In the genomic region with DNA sequence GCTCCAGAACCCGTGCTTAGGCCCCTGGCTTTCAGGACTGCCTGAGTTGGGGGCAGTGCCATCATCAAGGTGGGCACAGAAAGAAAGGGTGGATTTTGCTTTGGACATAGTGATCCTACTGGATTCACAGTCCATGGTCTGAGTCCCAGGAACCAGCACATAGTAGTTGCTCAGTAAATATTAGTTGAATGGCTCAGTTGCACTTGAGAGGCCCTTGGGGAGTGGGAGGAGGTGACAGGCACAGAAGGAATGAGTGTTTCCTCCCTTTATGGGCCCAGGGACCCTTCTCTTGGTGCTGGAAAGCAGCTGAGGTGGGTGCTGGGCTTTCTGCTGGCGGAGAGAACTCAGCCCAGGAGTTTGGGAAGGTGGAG, we compare ENCODE assay signal across 14 cellular contexts. TPM values are rescaled to one million over a fixed set of nuclear protein-coding genes. Genes with fewer than 3 reads are reported as not detected.
DNase-seq lines count a peak whose midpoint lies in the region; ATAC-seq, FAIRE-seq and TF ChIP-seq lines count a peak whose summit lies in the region.
"Had no signal": no experiment of that assay in that cellular context is flagged by ENCODE, and none has a peak within 500 bp of the region (broad histone marks: within the 10 kb centered on the region; RNA-seq: fewer than 3 reads in every experiment).

No MANE protein-coding gene starts in this region.

- no peak; a peak in 1 of 4 replicates for TF ChIP-seq POLR2A in HepG2 (IDR thresholded peaks at IDR 0.05; ENCODE audit: insufficient read depth in 1 of 2, low read depth in 2 of 2, low read length in 2 of 2)

- peak overlapping the region; percentile 95 for H3K27ac Mint-ChIP-seq in stimulated activated memory B cell treated with anti-CD40 and anti-IgM and Interleukin-4, amounts not matched to agents 10 μg/mL and 1 μg/mL and 100 μg/mL, for 72 hours
- H3K27ac Mint-ChIP-seq: activated CD8-positive, alpha-beta T cell treated with anti-CD3 and anti-CD28 coated beads, Interleukin-2, amount 10 ng/mL, durations not matched to agents 7 days and 5 days; T-helper 1 cell treated with Interleukin-12 subunit alpha and Interleukin-12 subunit beta and Interleukin-4 antibody, amounts not matched to agents 30 μg/mL and 1 μg/mL, for 36 hours had no signal

- DNase-seq in WERI-Rb-1 (no peak), HepG2 (ENCODE audit: low spot score) (no peak), DMS53 (lab: John Stamatoyannopoulos, UW) (no peak)
- no peak for DNase-seq in stimulated activated naive CD4-positive, alpha-beta T cell treated with Interleukin-2 at 50 U/mL for 16 hours (lab: John Stamatoyannopoulos, UW)
- DNase-seq: activated CD8-positive, alpha-beta T cell treated with anti-CD3 and anti-CD28 coated beads, Interleukin-2, amount 10 ng/mL, durations not matched to agents 7 days and 5 days; COR-L47; midbrain; NCI-H82 had no signal

- ATAC-seq in GM19455 (IDR thresholded peaks at IDR 0.05; ENCODE audit: unreplicated experiment) (peak; percentile 10), HepG2 (no peak), HG03135 (IDR thresholded peaks at IDR 0.05; ENCODE audit: unreplicated experiment) (no peak), HG02970 (IDR thresholded peaks at IDR 0.05; ENCODE audit: low FRiP score, unreplicated experiment) (no peak)
- no peak for ATAC-seq in stimulated activated memory B cell treated with anti-CD40 and anti-IgM and Interleukin-4, amounts not matched to agents 10 μg/mL and 1 μg/mL and 100 μg/mL, for 72 hours
- ATAC-seq: activated CD8-positive, alpha-beta T cell treated with anti-CD3 and anti-CD28 coated beads, Interleukin-2, amount 10 ng/mL, durations not matched to agents 7 days and 5 days had no signal

- 100% methylated on average over 1 of the region's 2 CpGs for WGBS in HepG2 (ENCODE audit: low lambda C conversion rate)

- peak overlapping the region; percentile 39; the same call in 1 of the 2 replicates for H3K27ac ChIP-seq in WERI-Rb-1
- H3K27ac ChIP-seq in HepG2 (ENCODE audit: extremely low read length, insufficient read depth, low read length), result peak overlapping the region; percentile 52

- no peak for TF ChIP-seq RAD21 in HepG2 (CRISPR knock-in tag; IDR thresholded peaks at IDR 0.05)

- H3K4me1 ChIP-seq in HepG2 (ENCODE audit: insufficient read depth, low read length), result peaks cover 88% of the 10 kb centered on the region

- peaks cover 25% of the 10 kb centered on the region for H3K79me2 ChIP-seq in HepG2 (ENCODE audit: insufficient read depth, low read length)

- intact Hi-C loops in HepG2 (cut with micrococcal nuclease; ENCODE audit: unreplicated experiment), result loop anchor here (1.0 kb wide), 1 partner anchor 32 kb away; no protein-coding TSS in a partner anchor

- no TSS peak for BruUV-seq in HepG2 (replicated peaks; lab: Mats Ljungman, UMichigan)

- no peak for TF ChIP-seq CTCF in WERI-Rb-1 (IDR thresholded peaks at IDR 0.05; ENCODE audit: low read depth, low read length)
- no peak for TF ChIP-seq CTCF in HepG2 (CRISPR knock-in tag; IDR thresholded peaks at IDR 0.05)

- H4K20me1 ChIP-seq in HepG2 (ENCODE audit: insufficient read depth, low read length), result no peaks in the 10 kb centered on the region; the same call in 1 of the 2 replicates

- H2AFZ ChIP-seq in HepG2 (ENCODE audit: low read length), result no peak overlapping the region

- H3K27me3 ChIP-seq in WERI-Rb-1 (ENCODE audit: insufficient read depth, low read depth, severe bottlenecking) (no peaks in the 10 kb centered on the region), HepG2 (ENCODE audit: control insufficient read depth in 1 of 2, insufficient read depth in 2 of 2, low read length in 2 of 2) (no peaks in the 10 kb centered on the region)

- peak overlapping the region; percentile 25 for H3K4me3 Mint-ChIP-seq in stimulated activated memory B cell treated with anti-CD40 and anti-IgM and Interleukin-4, amounts not matched to agents 10 μg/mL and 1 μg/mL and 100 μg/mL, for 72 hours
- H3K4me3 Mint-ChIP-seq: activated CD8-positive, alpha-beta T cell treated with anti-CD3 and anti-CD28 coated beads, Interleukin-2, amount 10 ng/mL, durations not matched to agents 7 days and 5 days; T-helper 1 cell treated with Interleukin-12 subunit alpha and Interleukin-12 subunit beta and Interleukin-4 antibody, amounts not matched to agents 30 μg/mL and 1 μg/mL, for 36 hours had no signal

- H3K4me3 ChIP-seq in WERI-Rb-1 (ENCODE audit: low read depth, low read length), result no peak overlapping the region
- H3K4me3 ChIP-seq in HepG2 (replicated peaks in 1 of 3; ENCODE audit: insufficient read depth in 1 of 3, low read depth in 2 of 3, low read length in 3 of 3), result no peak overlapping the region

- TF ChIP-seq EP300 in HepG2 (IDR thresholded peaks at IDR 0.05; ENCODE audit: low read depth in 2 of 2, low read length in 2 of 2), result no peak
- TF ChIP-seq EP300 in HepG2 (CRISPR knock-in tag; IDR thresholded peaks at IDR 0.05; ENCODE audit: borderline replicate concordance), result 0 out of 2 replicates have a peak, but pooled peaks have one; percentile 7

- no peaks in the 10 kb centered on the region for H3K9me3 Mint-ChIP-seq in stimulated activated memory B cell treated with anti-CD40 and anti-IgM and Interleukin-4, amounts not matched to agents 10 μg/mL and 1 μg/mL and 100 μg/mL, for 72 hours
- H3K9me3 Mint-ChIP-seq: T-helper 1 cell treated with Interleukin-12 subunit alpha and Interleukin-12 subunit beta and Interleukin-4 antibody, amounts not matched to agents 30 μg/mL and 1 μg/mL, for 36 hours had no signal

- POLR2A ChIA-PET in HepG2 (lab: Yijun Ruan, JAX), result interaction anchor here (2.6 to 10.1 kb wide), 3 partner anchors 9 to 17 kb away, joined by 10 to 205 read pairs (median 35); partner anchors contain the start of gene ARHGEF17

- H3K4me1 Mint-ChIP-seq in stimulated activated memory B cell treated with anti-CD40 and anti-IgM and Interleukin-4, amounts not matched to agents 10 μg/mL and 1 μg/mL and 100 μg/mL, for 72 hours, result peaks cover 84% of the 10 kb centered on the region

- H3K4me2 ChIP-seq in HepG2 (ENCODE audit: low read depth, low read length), result peak overlapping the region; percentile 32; the same call in 1 of the 2 replicates

- in situ Hi-C loops in HepG2 (cut with HindIII; ENCODE audit: extremely low pct_ligation_motif_present, low pct_unique_long_range_greater_than_20kb), result no loop called here

- no peaks in the 10 kb centered on the region for H3K27me3 Mint-ChIP-seq in stimulated activated memory B cell treated with anti-CD40 and anti-IgM and Interleukin-4, amounts not matched to agents 10 μg/mL and 1 μg/mL and 100 μg/mL, for 72 hours

- no peak for FAIRE-seq in HepG2 (lab: Jason Lieb, UNC)

- H3K9me3 ChIP-seq in WERI-Rb-1 (ENCODE audit: severe bottlenecking) (no peaks in the 10 kb centered on the region), HepG2 (ENCODE audit: low read length) (no peaks in the 10 kb centered on the region)

- no peak overlapping the region; the same call in 1 of the 2 replicates for H3K9ac ChIP-seq in HepG2 (ENCODE audit: insufficient read depth, low read depth, low read length)

- CTCF ChIA-PET in HepG2 (lab: Yijun Ruan, JAX; ENCODE audit: low intra/inter-chr PET ratio, low total read pairs), result no interaction called here

- peaks cover 45% of the 10 kb centered on the region for H3K36me3 Mint-ChIP-seq in stimulated activated memory B cell treated with anti-CD40 and anti-IgM and Interleukin-4, amounts not matched to agents 10 μg/mL and 1 μg/mL and 100 μg/mL, for 72 hours

- H3K36me3 ChIP-seq in WERI-Rb-1 (no peaks in the 10 kb centered on the region; the same call in 1 of the 2 replicates), HepG2 (replicated peaks in 1 of 2; ENCODE audit: control insufficient read depth in 1 of 2, insufficient read depth in 2 of 2, low read length in 2 of 2) (peaks cover 5 to 19% of the 10 kb centered on the region in 2 experiments; a peak in 4 of 5 replicates)

RNA-seq across cellular contexts. Expression of gene ARHGEF17, which starts 16.6 kb away (rescaled TPM):
- total RNA-seq in HepG2 (2016; rRNA removed; fragmentation: Illumina TruSeq; extraction: Trizol), result 5.7 and 10.7 TPM in 2 replicates
- total RNA-seq in HepG2 (2016; cell fraction: cytosol; rRNA removed; fragmentation: Illumina TruSeq; extraction: Trizol; ENCODE audit: low read depth), result 4.6 and 5.1 TPM in 2 replicates
- total RNA-seq in HepG2 (2016; cell fraction: insoluble cytoplasmic fraction; rRNA removed; fragmentation: Illumina TruSeq; extraction: Trizol), result 3.7 and 12.1 TPM in 2 replicates
- total RNA-seq in HepG2 (2016; cell fraction: membrane; rRNA removed; fragmentation: Illumina TruSeq; extraction: Trizol), result 3.3 and 3.8 TPM in 2 replicates
- 20.3 and 20.6 TPM in 2 replicates for total RNA-seq in HepG2 (2016; cell fraction: nucleus; rRNA removed; fragmentation: Illumina TruSeq; extraction: Trizol)
- polyA plus RNA-seq in HepG2 (2011; rRNA removed), result 28.8 and 37.7 TPM in 2 replicates
- 7.4 and 13.6 TPM in 2 replicates for polyA plus RNA-seq in HepG2 (2011; cell fraction: cytosol; rRNA removed)
- polyA plus RNA-seq in HepG2 (2011; cell fraction: nucleus; rRNA removed), result 250 and 318 TPM in 2 replicates
- polyA plus RNA-seq in HepG2 (2012), result 17.9 and 20.3 TPM in 2 replicates
- 0.35 and 0.64 TPM in 2 replicates for polyA plus RNA-seq in HepG2 (2016; cell fraction: cytosol; fragmentation: Illumina TruSeq; extraction: Trizol; ENCODE audit: low read depth)
- 5.4 and 7.1 TPM in 2 replicates for polyA plus RNA-seq in HepG2 (2016; cell fraction: insoluble cytoplasmic fraction; fragmentation: Illumina TruSeq; extraction: Trizol; ENCODE audit: low read depth)
- 0.76 and 0.94 TPM in 2 replicates for polyA plus RNA-seq in HepG2 (2016; cell fraction: membrane; fragmentation: Illumina TruSeq; extraction: Trizol; ENCODE audit: low read depth)
- 83.1 and 89.4 TPM in 2 replicates for polyA plus RNA-seq in HepG2 (2016; cell fraction: nucleus; fragmentation: Illumina TruSeq; extraction: Trizol; ENCODE audit: insufficient read depth, low read depth)
- 41.7 and 126 TPM in 2 replicates for polyA minus RNA-seq in HepG2 (2011; rRNA and poly(A)+ RNA removed; ENCODE audit: low replicate concordance)
- polyA minus RNA-seq in HepG2 (2011; cell fraction: cytosol; rRNA and poly(A)+ RNA removed), result 13.5 and 20.6 TPM in 2 replicates
- polyA minus RNA-seq in HepG2 (2011; cell fraction: nucleus; rRNA and poly(A)+ RNA removed), result 85.9 and 99.9 TPM in 2 replicates

RNA-seq across cellular contexts. Expression of gene RELT, which starts 51.5 kb away (rescaled TPM):
- total RNA-seq in HepG2 (2016; rRNA removed; fragmentation: Illumina TruSeq; extraction: Trizol), result 1.6 and 4.7 TPM in 2 replicates
- total RNA-seq in HepG2 (2016; cell fraction: cytosol; rRNA removed; fragmentation: Illumina TruSeq; extraction: Trizol; ENCODE audit: low read depth), result 2.8 and 3.4 TPM in 2 replicates
- 1.8 and 4.7 TPM in 2 replicates for total RNA-seq in HepG2 (2016; cell fraction: insoluble cytoplasmic fraction; rRNA removed; fragmentation: Illumina TruSeq; extraction: Trizol)
- 4.0 and 4.2 TPM in 2 replicates for total RNA-seq in HepG2 (2016; cell fraction: membrane; rRNA removed; fragmentation: Illumina TruSeq; extraction: Trizol)
- 5.4 TPM in 2 replicates for total RNA-seq in HepG2 (2016; cell fraction: nucleus; rRNA removed; fragmentation: Illumina TruSeq; extraction: Trizol)
- 2.5 and 3.5 TPM in 2 replicates for polyA plus RNA-seq in HepG2 (2011; rRNA removed)
- 2.1 and 3.1 TPM in 2 replicates for polyA plus RNA-seq in HepG2 (2011; cell fraction: cytosol; rRNA removed)
- 12.5 and 18.1 TPM in 2 replicates for polyA plus RNA-seq in HepG2 (2011; cell fraction: nucleus; rRNA removed)
- 1.0 and 2.7 TPM in 2 replicates for polyA plus RNA-seq in HepG2 (2012)
- polyA plus RNA-seq in HepG2 (2016; cell fraction: cytosol; fragmentation: Illumina TruSeq; extraction: Trizol; ENCODE audit: low read depth), result 0.36 and 0.55 TPM in 2 replicates
- 1.4 TPM in 2 replicates for polyA plus RNA-seq in HepG2 (2016; cell fraction: insoluble cytoplasmic fraction; fragmentation: Illumina TruSeq; extraction: Trizol; ENCODE audit: low read depth)
- 0.68 and 0.80 TPM in 2 replicates for polyA plus RNA-seq in HepG2 (2016; cell fraction: membrane; fragmentation: Illumina TruSeq; extraction: Trizol; ENCODE audit: low read depth)
- 14.8 and 15.4 TPM in 2 replicates for polyA plus RNA-seq in HepG2 (2016; cell fraction: nucleus; fragmentation: Illumina TruSeq; extraction: Trizol; ENCODE audit: insufficient read depth, low read depth)
- 7.0 and 19.1 TPM in 2 replicates for polyA minus RNA-seq in HepG2 (2011; rRNA and poly(A)+ RNA removed; ENCODE audit: low replicate concordance)
- 1.7 and 2.0 TPM in 2 replicates for polyA minus RNA-seq in HepG2 (2011; cell fraction: cytosol; rRNA and poly(A)+ RNA removed)
- 5.2 and 7.6 TPM in 2 replicates for polyA minus RNA-seq in HepG2 (2011; cell fraction: nucleus; rRNA and poly(A)+ RNA removed)

RNA-seq across cellular contexts. Expression of gene P2RY6, which starts 52.5 kb away (rescaled TPM):
- 0.11 and 0.29 TPM in 2 replicates for total RNA-seq in HepG2 (2016; rRNA removed; fragmentation: Illumina TruSeq; extraction: Trizol)
- 0.10 TPM in 1 of 2 replicates, not detected in the other for total RNA-seq in HepG2 (2016; cell fraction: cytosol; rRNA removed; fragmentation: Illumina TruSeq; extraction: Trizol; ENCODE audit: low read depth)
- total RNA-seq in HepG2 (2016; cell fraction: insoluble cytoplasmic fraction; rRNA removed; fragmentation: Illumina TruSeq; extraction: Trizol), result 0.13 and 0.27 TPM in 2 replicates
- not detected in 2 replicates for total RNA-seq in HepG2 (2016; cell fraction: membrane; rRNA removed; fragmentation: Illumina TruSeq; extraction: Trizol)
- not detected in 2 replicates for total RNA-seq in HepG2 (2016; cell fraction: nucleus; rRNA removed; fragmentation: Illumina TruSeq; extraction: Trizol)
- polyA plus RNA-seq in HepG2 (2011; rRNA removed), result 0.09 and 0.29 TPM in 2 replicates
- polyA plus RNA-seq in HepG2 (2011; cell fraction: cytosol; rRNA removed), result 0.10 and 0.12 TPM in 2 replicates
- 0.05 and 0.35 TPM in 2 replicates for polyA plus RNA-seq in HepG2 (2011; cell fraction: nucleus; rRNA removed)
- polyA plus RNA-seq in HepG2 (2012), result 0.24 TPM in 1 of 2 replicates, not detected in the other
- 0.05 and 0.06 TPM in 2 replicates for polyA plus RNA-seq in HepG2 (2016; cell fraction: cytosol; fragmentation: Illumina TruSeq; extraction: Trizol; ENCODE audit: low read depth)
- polyA plus RNA-seq in HepG2 (2016; cell fraction: insoluble cytoplasmic fraction; fragmentation: Illumina TruSeq; extraction: Trizol; ENCODE audit: low read depth), result 0.10 and 0.20 TPM in 2 replicates
- polyA plus RNA-seq in HepG2 (2016; cell fraction: membrane; fragmentation: Illumina TruSeq; extraction: Trizol; ENCODE audit: low read depth), result 0.10 and 0.17 TPM in 2 replicates
- 0.36 and 0.41 TPM in 2 replicates for polyA plus RNA-seq in HepG2 (2016; cell fraction: nucleus; fragmentation: Illumina TruSeq; extraction: Trizol; ENCODE audit: insufficient read depth, low read depth)
- polyA minus RNA-seq in HepG2 (2011; rRNA and poly(A)+ RNA removed; ENCODE audit: low replicate concordance), result 0.40 and 1.7 TPM in 2 replicates
- polyA minus RNA-seq in HepG2 (2011; cell fraction: cytosol; rRNA and poly(A)+ RNA removed), result not detected in 2 replicates
- 0.12 and 0.26 TPM in 2 replicates for polyA minus RNA-seq in HepG2 (2011; cell fraction: nucleus; rRNA and poly(A)+ RNA removed)
- total RNA-seq: activated CD8-positive, alpha-beta T cell treated with anti-CD3 and anti-CD28 coated beads, Interleukin-2, amount 10 ng/mL, durations not matched to agents 7 days and 5 days; fibroblast of villous mesenchyme had no signal
